1 cellular context compared by ENCODE assay signal in genomic region chr1:153613406-153613805, GRCh38.
TF ChIP-seq lines count a peak whose summit lies in the region.

No MANE protein-coding gene starts in this region.

TF ChIP-seq in liver, 16 proteins besides CTCF, POLR2A, EP300 and RAD21 (continued from another document):
- TF ChIP-seq, protein P1, sequence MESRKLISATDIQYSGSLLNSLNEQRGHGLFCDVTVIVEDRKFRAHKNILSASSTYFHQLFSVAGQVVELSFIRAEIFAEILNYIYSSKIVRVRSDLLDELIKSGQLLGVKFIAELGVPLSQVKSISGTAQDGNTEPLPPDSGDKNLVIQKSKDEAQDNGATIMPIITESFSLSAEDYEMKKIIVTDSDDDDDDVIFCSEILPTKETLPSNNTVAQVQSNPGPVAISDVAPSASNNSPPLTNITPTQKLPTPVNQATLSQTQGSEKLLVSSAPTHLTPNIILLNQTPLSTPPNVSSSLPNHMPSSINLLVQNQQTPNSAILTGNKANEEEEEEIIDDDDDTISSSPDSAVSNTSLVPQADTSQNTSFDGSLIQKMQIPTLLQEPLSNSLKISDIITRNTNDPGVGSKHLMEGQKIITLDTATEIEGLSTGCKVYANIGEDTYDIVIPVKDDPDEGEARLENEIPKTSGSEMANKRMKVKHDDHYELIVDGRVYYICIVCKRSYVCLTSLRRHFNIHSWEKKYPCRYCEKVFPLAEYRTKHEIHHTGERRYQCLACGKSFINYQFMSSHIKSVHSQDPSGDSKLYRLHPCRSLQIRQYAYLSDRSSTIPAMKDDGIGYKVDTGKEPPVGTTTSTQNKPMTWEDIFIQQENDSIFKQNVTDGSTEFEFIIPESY (IDR thresholded peaks at IDR 0.05) = no peak
- TF ChIP-seq YY1 (IDR thresholded peaks at IDR 0.05) = no peak
